ENCODE assay signal across 1 cellular context in genomic region chr19:45403781-45404556, GRCh38.
A peak's percentile ranks its signal among the peaks of the same experiment; 100 is the strongest.
TF ChIP-seq lines count a peak whose summit lies in the region.

No MANE protein-coding gene starts in this region.

TF ChIP-seq in K562, 482 proteins besides CTCF, POLR2A, EP300 and RAD21 (continued from another document and continues in another):
- TF ChIP-seq ATF2 (CRISPR knock-in tag; IDR thresholded peaks at IDR 0.05): no peak
- TF ChIP-seq PHB (CRISPR knock-in tag; IDR thresholded peaks at IDR 0.05): no peak
- no peak; the same call in 1 of the 2 replicates for TF ChIP-seq ZFX (CRISPR knock-in tag; IDR thresholded peaks at IDR 0.05)
- TF ChIP-seq SOX6 (IDR thresholded peaks at IDR 0.05): no peak
- peak; percentile 55 for TF ChIP-seq HDAC3 (IDR thresholded peaks at IDR 0.05; ENCODE audit: borderline replicate concordance, partially characterized antibody)
- no peak for TF ChIP-seq UBTF (IDR thresholded peaks at IDR 0.05; ENCODE audit: borderline replicate concordance in 1 of 2, low read depth in 2 of 2, low read length in 2 of 2)
- TF ChIP-seq CTCFL (IDR thresholded peaks at IDR 0.05; ENCODE audit: borderline replicate concordance, insufficient read depth, low read depth, low read length, poor library complexity, severe bottlenecking): peak; percentile 80
- no peak for TF ChIP-seq NEUROD1 (IDR thresholded peaks at IDR 0.05; ENCODE audit: borderline replicate concordance, low read depth, low read length, partially characterized antibody)
- no peak for TF ChIP-seq PRPF4 (IDR thresholded peaks at IDR 0.05; ENCODE audit: insufficient read depth, low read depth, low read length, poor library complexity, severe bottlenecking)
- no peak for TF ChIP-seq FIP1L1 (IDR thresholded peaks at IDR 0.05; ENCODE audit: low read depth, low read length, poor library complexity, severe bottlenecking)
- no peak for TF ChIP-seq TRIM25 (IDR thresholded peaks at IDR 0.05; ENCODE audit: borderline replicate concordance)
- TF ChIP-seq SREBF1 (IDR thresholded peaks at IDR 0.05; ENCODE audit: borderline replicate concordance, low read depth, low read length): no peak
- no peak for TF ChIP-seq CHAMP1 (IDR thresholded peaks at IDR 0.05)
- TF ChIP-seq CBFA2T3 (IDR thresholded peaks at IDR 0.05): peak; percentile 66
- TF ChIP-seq ZZZ3 (IDR thresholded peaks at IDR 0.05): no peak
- no peak for TF ChIP-seq MXD1 (CRISPR knock-in tag; IDR thresholded peaks at IDR 0.05; ENCODE audit: borderline replicate concordance, poor library complexity, severe bottlenecking)
- TF ChIP-seq SAFB (IDR thresholded peaks at IDR 0.05; ENCODE audit: borderline replicate concordance, low read depth, low read length): no peak
- no peak for TF ChIP-seq GMEB1 (CRISPR knock-in tag; IDR thresholded peaks at IDR 0.05)
- no peak for TF ChIP-seq FOXP4 (CRISPR knock-in tag; IDR thresholded peaks at IDR 0.05; ENCODE audit: borderline replicate concordance)
- no peak for TF ChIP-seq PTTG1 (tag; IDR thresholded peaks at IDR 0.05; ENCODE audit: low read depth)
- TF ChIP-seq ZNF766 (CRISPR knock-in tag; conservative IDR thresholded peaks at IDR 0.05): no peak
- no peak for TF ChIP-seq NR4A1 (CRISPR knock-in tag; IDR thresholded peaks at IDR 0.05)
- no peak for TF ChIP-seq NR4A1 (tag; IDR thresholded peaks at IDR 0.05)
- TF ChIP-seq ARHGAP35 (IDR thresholded peaks at IDR 0.05; ENCODE audit: partially characterized antibody): no peak
- no peak for TF ChIP-seq MCM2 (IDR thresholded peaks at IDR 0.05; ENCODE audit: low read depth)
- TF ChIP-seq SMAD1 (IDR thresholded peaks at IDR 0.05; ENCODE audit: low read depth, low read length, partially characterized antibody): no peak
- no peak for TF ChIP-seq PML (IDR thresholded peaks at IDR 0.05; ENCODE audit: low read length)
- peak; percentile 53; the same call in 1 of the 2 replicates for TF ChIP-seq FOXM1 (IDR thresholded peaks at IDR 0.05; ENCODE audit: low read depth)
- TF ChIP-seq FOXM1 (CRISPR knock-in tag; IDR thresholded peaks at IDR 0.05; ENCODE audit: low read depth): no peak
- no peak for TF ChIP-seq PTRF (tag; IDR thresholded peaks at IDR 0.05)
- TF ChIP-seq CAMTA2 (CRISPR knock-in tag; conservative IDR thresholded peaks at IDR 0.05): no peak
- no peak for TF ChIP-seq ATF6 (CRISPR knock-in tag; IDR thresholded peaks at IDR 0.05)
- TF ChIP-seq RBM39 (optimal IDR thresholded peaks at IDR 0.05; ENCODE audit: low read depth, low read length): peak; percentile 42
- TF ChIP-seq CEBPZ (IDR thresholded peaks at IDR 0.05; ENCODE audit: borderline replicate concordance, low read depth, low read length): no peak
